In genomic region chr16:22109258-22109898, GRCh38 we compare ENCODE assay signal across 30 cellular contexts. TPM values are rescaled to one million over a fixed set of nuclear protein-coding genes. Genes with fewer than 3 reads are reported as not detected.
"Had no signal": no experiment of that assay in that cellular context is flagged by ENCODE, and none has a peak within 500 bp of the region (broad histone marks: within the 10 kb centered on the region; RNA-seq: fewer than 3 reads in every experiment).

No MANE protein-coding gene starts in this region.

- H3K9me3 Mint-ChIP-seq: activated T-cell treated with anti-CD3 and anti-CD28 coated beads, Interleukin-2, amount 50 U/mL, for 4 hours; activated T-helper 2 cell treated with anti-CD3 and anti-CD28 coated beads, Interferon-gamma antibody, Interleukin-2, Interleukin-4, amounts not matched to agents 10 μg/mL and 5 μg/mL and 100 μg/mL, durations not matched to agents 14 hours and 24 hours and 36 hours; mesothelial cell of epicardium; nephron; WTC11 had no signal

- H3K9me3 ChIP-seq: adrenal gland, ascending aorta, left lung, neutrophil, pancreas, psoas muscle, vagina had no signal

- DNase-seq: activated CD4-positive, alpha-beta T cell treated with anti-CD3 and anti-CD28 coated beads for 36 hours; activated CD4-positive, alpha-beta T cell treated with anti-CD3 and anti-CD28 coated beads, Interleukin-2, amount 50 U/mL, for 48 hours; activated CD8-positive, alpha-beta memory T cell treated with anti-CD3 and anti-CD28 coated beads, Interleukin-2, amount 50 U/mL, for 48 hours; activated naive CD4-positive, alpha-beta T cell; activated T-cell treated with anti-CD3 and anti-CD28 coated beads, Interleukin-2, amount 50 U/mL, for 4 hours; adrenal gland; brain microvascular endothelial cell; caudate nucleus; dermis blood vessel endothelial cell; effector CD8-positive, alpha-beta T cell; foreskin melanocyte; kidney glomerular epithelial cell; left lung; pancreas; psoas muscle; right cardiac atrium; stimulated activated CD4-positive, alpha-beta T cell treated with anti-CD3 and anti-CD28 coated beads, Interleukin-4, amount 100 ng/mL, for 4 hours; T1000; trophoblast cell had no signal

- H3K4me1 ChIP-seq: adrenal gland, ascending aorta, left lung, pancreas, psoas muscle, vagina had no signal

- ATAC-seq: activated CD4-positive, alpha-beta T cell treated with anti-CD3 and anti-CD28 coated beads for 36 hours; activated T-cell treated with anti-CD3 and anti-CD28 coated beads, Interleukin-2, amount 50 U/mL, for 4 hours; esophagus mucosa; left lung; pancreas; psoas muscle; right cardiac atrium; WTC11 had no signal

- H3K4me1 Mint-ChIP-seq: mesothelial cell of epicardium, nephron had no signal

- H3K36me3 ChIP-seq: adrenal gland, ascending aorta, brain microvascular endothelial cell, left lung, neutrophil, pancreas, vagina had no signal

- H3K4me3 Mint-ChIP-seq: activated CD4-positive, alpha-beta T cell treated with anti-CD3 and anti-CD28 coated beads for 36 hours; activated naive CD8-positive, alpha-beta T cell; activated T-cell treated with anti-CD3 and anti-CD28 coated beads, Interleukin-2, amount 50 U/mL, for 4 hours; mesothelial cell of epicardium; nephron; WTC11 had no signal

- H3K27ac Mint-ChIP-seq: activated CD4-positive, alpha-beta T cell treated with anti-CD3 and anti-CD28 coated beads for 36 hours; activated naive CD8-positive, alpha-beta T cell; activated T-helper 2 cell treated with anti-CD3 and anti-CD28 coated beads, Interferon-gamma antibody, Interleukin-2, Interleukin-4, amounts not matched to agents 10 μg/mL and 5 μg/mL and 100 μg/mL, durations not matched to agents 14 hours and 24 hours and 36 hours; mesothelial cell of epicardium; nephron; WTC11 had no signal

- H3K36me3 Mint-ChIP-seq: activated naive CD8-positive, alpha-beta T cell; mesothelial cell of epicardium; WTC11 had no signal

- H3K27me3 ChIP-seq: adrenal gland, ascending aorta, left lung, pancreas, vagina had no signal

- H3K27ac ChIP-seq: adrenal gland, ascending aorta, brain microvascular endothelial cell, left lung, neutrophil, pancreas, psoas muscle, vagina had no signal

- H3K4me3 ChIP-seq: adrenal gland, ascending aorta, left lung, pancreas, psoas muscle, vagina had no signal

RNA-seq across cellular contexts. Expression of gene VWA3A, which starts 17.0 kb away (rescaled TPM):
- total RNA-seq: ascending aorta, esophagus mucosa, lung microvascular endothelial cell, vagina had no signal

RNA-seq across cellular contexts. Expression of gene SDR42E2, which starts 52.9 kb away (rescaled TPM):
- total RNA-seq: activated CD8-positive, alpha-beta memory T cell treated with anti-CD3 and anti-CD28 coated beads for 36 hours; activated T-cell treated with anti-CD3 and anti-CD28 coated beads, Interleukin-2, amount 50 U/mL, for 4 hours; adrenal gland; ascending aorta; dermis blood vessel endothelial cell; esophagus mucosa; pancreas; vagina had no signal
- polyA plus RNA-seq: right cardiac atrium had no signal
